8 cellular contexts compared by ENCODE assay signal in the genomic region with DNA sequence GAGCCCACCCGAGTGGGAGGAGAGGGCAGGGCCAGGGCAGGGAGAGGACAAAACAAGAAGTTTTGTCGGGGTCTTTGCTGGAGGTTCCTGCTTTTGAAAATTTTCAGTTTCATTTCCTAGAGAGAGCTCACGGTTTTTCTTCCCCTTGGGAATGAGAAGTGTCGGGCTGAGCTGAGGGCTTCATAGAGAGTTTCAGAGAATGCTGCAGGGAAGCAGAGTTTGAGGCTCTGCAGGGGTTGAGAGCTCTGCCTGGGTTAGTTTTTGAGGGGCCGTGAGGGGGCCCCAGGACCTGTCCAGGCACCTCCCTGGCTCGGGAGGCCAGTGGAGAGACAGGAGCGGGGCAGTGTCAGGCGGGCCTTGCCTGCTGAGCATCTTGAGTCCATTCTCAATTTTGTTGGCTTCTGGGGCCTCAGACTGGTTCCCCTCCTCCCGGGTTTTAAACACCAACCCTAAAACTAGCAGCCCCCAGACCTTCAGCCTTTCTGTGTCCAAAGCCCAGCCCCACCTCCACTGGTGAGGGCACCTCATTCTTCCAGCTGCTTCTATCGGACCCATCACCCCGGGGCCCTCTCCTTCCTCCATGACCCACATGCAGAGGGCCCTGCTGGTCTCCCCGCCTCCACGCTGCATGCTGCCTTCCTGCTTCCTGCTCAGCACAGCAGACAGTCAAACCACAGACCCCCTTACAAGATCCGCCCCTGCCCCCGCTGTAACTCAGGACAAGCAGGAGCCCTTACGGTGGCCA. TPM values are rescaled to one million over a fixed set of nuclear protein-coding genes. Genes with fewer than 3 reads are reported as not detected.
DNase-seq lines count a peak whose midpoint lies in the region; ATAC-seq and TF ChIP-seq lines count a peak whose summit lies in the region.

No MANE protein-coding gene starts in this region.

- no peak for TF ChIP-seq POLR2A in esophagus squamous epithelium (IDR thresholded peaks at IDR 0.05)

- no peak for TF ChIP-seq CTCF in esophagus squamous epithelium (IDR thresholded peaks at IDR 0.05)

- peaks cover 6% of the 10 kb centered on the region for H3K36me3 ChIP-seq in H7 (replicated peaks; ENCODE audit: control insufficient read depth, insufficient read depth, low read length)
- H3K36me3 ChIP-seq in esophagus squamous epithelium, result peaks cover 5 to 54% (median 7%) of the 10 kb centered on the region in 3 donors

- peak overlapping the region; percentile 97 to 100 (median 100) for H3K27ac ChIP-seq in esophagus squamous epithelium

- ATAC-seq in GM21576 (IDR thresholded peaks at IDR 0.05; ENCODE audit: unreplicated experiment), result no peak

- WGBS in esophagus squamous epithelium, 2 donors, result 37 to 61% methylated on average over 8 to 12 of the region's 16 CpGs

- H3K4me3 ChIP-seq in H7 (ENCODE audit: insufficient read depth, low read depth, low read length) (no peak overlapping the region), esophagus squamous epithelium (peak overlapping the region; percentile 5 to 88 (median 41))

- intact Hi-C loops in esophagus squamous epithelium (cut with DNase I), result no loop called here

- no peaks in the 10 kb centered on the region for H3K27me3 ChIP-seq in H7 (ENCODE audit: control insufficient read depth, insufficient read depth, low read length)
- no peaks in the 10 kb centered on the region for H3K27me3 ChIP-seq in esophagus squamous epithelium

- peak; percentile 36 for DNase-seq in H7
- DNase-seq in activated CD4-positive, alpha-beta T cell treated with anti-CD3 and anti-CD28 coated beads, Interleukin-2, amount 50 U/mL, for 1 hour, result peak; percentile 49
- DNase-seq in esophagus squamous epithelium (lab: John Stamatoyannopoulos, UW), result no peak
- peak in 2 of 3 experiments; percentile 28 to 36 for DNase-seq in stimulated activated CD4-positive, alpha-beta T cell treated with anti-CD3 and anti-CD28 coated beads, TNF-alpha, amount 100 ng/mL, for 4 hours (ENCODE audit: low read depth in 3 of 3)
- DNase-seq in SHP77 (lab: John Stamatoyannopoulos, UW), result no peak
- DNase-seq in occipital lobe (lab: John Stamatoyannopoulos, UW), result no peak
- DNase-seq in ecto neural progenitor cell (ENCODE audit: low spot score), result no peak

- no peaks in the 10 kb centered on the region for H3K9me3 ChIP-seq in esophagus squamous epithelium

- H3K4me1 ChIP-seq in esophagus squamous epithelium, result peaks cover 30 to 66% (median 37%) of the 10 kb centered on the region in 3 donors

RNA-seq across cellular contexts. Expression of gene RNF213, which starts 3.6 kb away (rescaled TPM):
- total RNA-seq in H7 (2014; rRNA removed; shearing (Covaris generic)), result 29.4 and 48.8 TPM in 2 replicates
- total RNA-seq in esophagus squamous epithelium (10 to 100 TPM; 56.1 to 67.9 (median 60.9) TPM), occipital lobe (17.5 TPM)

RNA-seq across cellular contexts. Expression of gene SLC26A11, which starts 44.0 kb away (rescaled TPM):
- 19.4 and 20.6 TPM in 2 replicates for total RNA-seq in H7 (2014; rRNA removed; shearing (Covaris generic))
- total RNA-seq in esophagus squamous epithelium, result 10 to 100 TPM in 1 of 4 donors, 1 to 10 TPM in 3; 5.7 to 11.4 (median 7.6) TPM
- total RNA-seq in occipital lobe, result 4.8 TPM

RNA-seq across cellular contexts. Expression of gene SGSH, which starts 44.1 kb away (rescaled TPM):
- total RNA-seq in H7 (2014; rRNA removed; shearing (Covaris generic)), result 10.2 and 12.5 TPM in 2 replicates
- total RNA-seq in esophagus squamous epithelium (10 to 100 TPM in 3 of 4 donors, 1 to 10 TPM in 1; 8.7 to 18.7 (median 12.9) TPM), occipital lobe (1.9 TPM)

Comparison
In these comparisons a context has a peak if more than half of its experiments do, and no peak if none do; other contexts are left out.
1. DNase-seq: peak in H7 (single experiment), activated CD4-positive, alpha-beta T cell treated with anti-CD3 and anti-CD28 coated beads, Interleukin-2, amount 50 U/mL, for 1 hour (single experiment) and stimulated activated CD4-positive, alpha-beta T cell treated with anti-CD3 and anti-CD28 coated beads, TNF-alpha, amount 100 ng/mL, for 4 hours (2 of 3); none in esophagus squamous epithelium (single experiment), SHP77 (0 of 2), occipital lobe (single experiment) and ecto neural progenitor cell (single experiment).